Comparison of ENCODE assay signal across 14 cellular contexts in the genomic region with DNA sequence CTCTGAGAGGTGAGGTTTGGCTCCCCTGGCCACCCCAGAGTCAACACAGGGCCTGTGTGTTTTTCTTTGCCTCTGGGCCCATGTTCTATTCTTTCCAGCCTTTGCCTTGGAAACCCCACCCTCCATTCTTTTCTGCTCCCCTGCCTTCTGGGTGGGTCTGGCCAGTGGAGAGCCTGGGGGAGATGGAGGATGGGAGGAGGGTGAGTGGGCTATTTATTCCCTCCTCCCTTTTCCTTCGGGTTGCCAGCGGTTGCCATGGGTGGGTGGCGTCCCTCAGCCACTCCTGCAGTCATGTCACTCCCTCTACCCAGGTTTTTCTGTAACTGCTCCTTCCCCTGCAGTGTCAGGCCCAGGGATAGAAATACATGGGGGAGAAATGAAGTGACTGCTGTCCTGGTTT.
"Had no signal": no experiment of that assay in that cellular context is flagged by ENCODE, and none has a peak within 500 bp of the region (broad histone marks: within the 10 kb centered on the region; RNA-seq: fewer than 3 reads in every experiment).

No MANE protein-coding gene starts in this region.

- H3K36me3 ChIP-seq: thoracic aorta had no signal

- ATAC-seq: activated T-cell treated with anti-CD3 and anti-CD28 coated beads, Interleukin-2, amount 50 U/mL, for 4 hours; foreskin keratinocyte; left colon; psoas muscle had no signal

- H3K27me3 Mint-ChIP-seq: activated naive CD8-positive, alpha-beta T cell treated with anti-CD3 and anti-CD28 coated beads, Interleukin-2, amount 10 ng/mL, durations not matched to agents 7 days and 5 days had no signal

- H3K9me3 ChIP-seq: psoas muscle, sigmoid colon, spleen, thoracic aorta had no signal

- H3K4me1 ChIP-seq: foreskin keratinocyte, psoas muscle had no signal

- H3K4me3 Mint-ChIP-seq: activated naive CD8-positive, alpha-beta T cell treated with anti-CD3 and anti-CD28 coated beads, Interleukin-2, amount 10 ng/mL, durations not matched to agents 7 days and 5 days; activated T-cell treated with anti-CD3 and anti-CD28 coated beads, Interleukin-2, amount 50 U/mL, for 4 hours; brain had no signal

- H3K9me3 Mint-ChIP-seq: activated naive CD8-positive, alpha-beta T cell treated with anti-CD3 and anti-CD28 coated beads, Interleukin-2, amount 10 ng/mL, durations not matched to agents 7 days and 5 days; activated T-cell treated with anti-CD3 and anti-CD28 coated beads, Interleukin-2, amount 50 U/mL, for 4 hours had no signal

- DNase-seq: activated CD4-positive, alpha-beta T cell treated with anti-CD3 and anti-CD28 coated beads for 1 hour; activated CD4-positive, alpha-beta T cell treated with anti-CD3 and anti-CD28 coated beads, Interleukin-2, amount 50 U/mL, for 4 hours; activated naive CD8-positive, alpha-beta T cell treated with anti-CD3 and anti-CD28 coated beads, Interleukin-2, amount 10 ng/mL, durations not matched to agents 7 days and 5 days; activated T-cell treated with anti-CD3 and anti-CD28 coated beads, Interleukin-2, amount 50 U/mL, for 4 hours; cortex of kidney; effector CD8-positive, alpha-beta T cell; foreskin keratinocyte; left colon; mesendoderm; sigmoid colon; spleen had no signal

- H3K27ac ChIP-seq: foreskin keratinocyte, psoas muscle, sigmoid colon, thoracic aorta had no signal

- H3K27me3 ChIP-seq: foreskin keratinocyte, sigmoid colon, spleen had no signal

- H3K4me3 ChIP-seq: psoas muscle, sigmoid colon, spleen, thoracic aorta had no signal
